ENCODE assay signal across 26 cellular contexts in the genomic region with DNA sequence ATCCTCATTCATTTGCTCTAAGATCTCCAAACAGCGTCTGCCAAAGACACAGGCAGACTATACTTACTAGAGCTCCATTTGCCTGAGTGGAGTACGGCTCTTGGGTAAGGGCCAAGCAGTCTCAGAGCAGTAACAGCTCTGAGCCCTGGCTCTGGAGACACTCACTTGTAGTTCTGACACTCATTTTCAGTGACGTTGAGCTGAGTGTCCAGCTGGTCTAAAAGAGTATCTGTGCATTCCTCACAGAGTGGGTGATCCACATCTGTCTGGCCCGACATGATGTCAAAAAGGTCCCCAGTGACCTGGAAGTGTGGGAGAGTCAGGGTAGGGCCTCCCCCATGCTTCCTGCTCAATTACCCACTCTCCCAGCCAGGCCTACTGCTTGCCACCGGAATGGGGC. TPM values are rescaled to one million over a fixed set of nuclear protein-coding genes. Genes with fewer than 3 reads are reported as not detected.
DNase-seq lines count a peak whose midpoint lies in the region; ATAC-seq and TF ChIP-seq lines count a peak whose summit lies in the region.
"Had no signal": no experiment of that assay in that cellular context is flagged by ENCODE, and none has a peak within 500 bp of the region (broad histone marks: within the 10 kb centered on the region; RNA-seq: fewer than 3 reads in every experiment).

No MANE protein-coding gene starts in this region.

- TF ChIP-seq RAD21 in IMR-90 (IDR thresholded peaks at IDR 0.05; ENCODE audit: low read length) = no peak

- TF ChIP-seq POLR2A in IMR-90 (IDR thresholded peaks at IDR 0.05; ENCODE audit: low read depth, low read length) = no peak

- H3K4me2 ChIP-seq in IMR-90 (ENCODE audit: low read depth, low read length) (no peak overlapping the region), mesenchymal stem cell (ENCODE audit: low read length, poor library complexity, severe bottlenecking) (no peak overlapping the region)

- no TSS peak for BruUV-seq in IMR-90 (replicated peaks; lab: Mats Ljungman, UMichigan)

- CTCF ChIA-PET in IMR-90 (lab: Yijun Ruan, JAX) = interaction anchor here (1.2 to 1.6 kb wide), 2 partner anchors 9 to 145 kb away, joined by 3 to 5 read pairs; no protein-coding TSS in a partner anchor

- peaks cover 12 to 27% of the 10 kb centered on the region in 2 donors for H3K4me1 Mint-ChIP-seq in effector memory CD8-positive, alpha-beta T cell (ENCODE audit: low read depth in 2 of 2)

- H3K9me1 ChIP-seq in IMR-90 (ENCODE audit: insufficient read depth, low read length) = 0 out of 2 replicates have a peak, but pooled peaks cover 4% of the 10 kb centered on the region

- H3K36me3 ChIP-seq in IMR-90 (ENCODE audit: control insufficient read depth, insufficient read depth, low read length) (peaks cover 40% of the 10 kb centered on the region), mesenchymal stem cell (ENCODE audit: control insufficient read depth in 1 of 2, insufficient read depth in 2 of 2, low read depth in 1 of 2, low read length in 2 of 2) (peaks cover 45 to 91% of the 10 kb centered on the region in 2 experiments), tibial artery (peaks cover 80 to 94% (median 93%) of the 10 kb centered on the region in 3 donors)
- H3K36me3 ChIP-seq: uterus had no signal

- no peak overlapping the region for H3K18ac ChIP-seq in IMR-90 (ENCODE audit: low read depth, low read length)
- no peak overlapping the region for H3K18ac ChIP-seq in mesenchymal stem cell (ENCODE audit: low read depth in 1 of 2, low read length in 2 of 2)

- H2AK9ac ChIP-seq in IMR-90 (replicated peaks; ENCODE audit: low read depth, low read length, poor library complexity) = no peak overlapping the region

- no peaks in the 10 kb centered on the region for H3K9me3 Mint-ChIP-seq in effector memory CD8-positive, alpha-beta T cell
- H3K9me3 Mint-ChIP-seq: activated naive CD8-positive, alpha-beta T cell treated with anti-CD3 and anti-CD28 coated beads, Interleukin-2, amount 50 U/mL, for 24 hours; CD8-positive, alpha-beta memory T cell; stimulated activated naive CD8-positive, alpha-beta T cell treated with anti-CD3 and anti-CD28 coated beads, Interleukin-15, Interleukin-2, amounts not matched to agents 100 ng/mL and 50 ng/mL, for 24 hours had no signal

- no peak for ATAC-seq in IMR-90 (ENCODE audit: low read depth)
- ATAC-seq in effector memory CD8-positive, alpha-beta T cell (replicated peaks) = no peak
- ATAC-seq: activated CD8-positive, alpha-beta T cell treated with anti-CD3 and anti-CD28 coated beads, Interleukin-2, amount 10 ng/mL, durations not matched to agents 7 days and 5 days; activated naive CD8-positive, alpha-beta T cell treated with anti-CD3 and anti-CD28 coated beads, Interleukin-2, amount 50 U/mL, for 24 hours; left lobe of liver; PC-3 had no signal

- 0 out of 2 replicates have a peak overlapping the region, but pooled peaks have one; percentile 3 for H2BK20ac ChIP-seq in IMR-90 (ENCODE audit: low read depth, low read length)

- H2BK5ac ChIP-seq in IMR-90 (ENCODE audit: low read depth, low read length, poor library complexity, severe bottlenecking) = peak overlapping the region; percentile 1
- no peak overlapping the region for H2BK5ac ChIP-seq in mesenchymal stem cell (ENCODE audit: low read depth, low read length, poor library complexity, severe bottlenecking)

- no peaks in the 10 kb centered on the region for H3K27me3 Mint-ChIP-seq in effector memory CD8-positive, alpha-beta T cell
- H3K27me3 Mint-ChIP-seq: activated naive CD8-positive, alpha-beta T cell treated with anti-CD3 and anti-CD28 coated beads, Interleukin-2, amount 50 U/mL, for 24 hours; CD8-positive, alpha-beta memory T cell; stimulated activated naive CD8-positive, alpha-beta T cell treated with anti-CD3 and anti-CD28 coated beads, Interleukin-15, Interleukin-2, amounts not matched to agents 100 ng/mL and 50 ng/mL, for 24 hours had no signal

- TF ChIP-seq CTCF in AG10803 (conservative IDR thresholded peaks at IDR 0.05; ENCODE audit: low read length) (no peak), IMR-90 (conservative IDR thresholded peaks at IDR 0.05; ENCODE audit: low read depth, low read length) (no peak), cardiac fibroblast (IDR thresholded peaks at IDR 0.05; ENCODE audit: low read depth, low read length) (no peak), tibial artery (IDR thresholded peaks at IDR 0.05) (no peak)

- H3K27ac ChIP-seq in IMR-90 (ENCODE audit: insufficient read depth, low read length) (no peak overlapping the region), mesenchymal stem cell (ENCODE audit: low read length, poor library complexity, severe bottlenecking) (no peak overlapping the region), tibial artery (no peak overlapping the region)
- H3K27ac ChIP-seq: right atrium auricular region, uterus had no signal

- no peak overlapping the region for H2BK12ac ChIP-seq in mesenchymal stem cell (ENCODE audit: low read length in 2 of 2)

- H3K27ac Mint-ChIP-seq in effector memory CD8-positive, alpha-beta T cell = no peak overlapping the region
- H3K27ac Mint-ChIP-seq: activated CD8-positive, alpha-beta T cell treated with anti-CD3 and anti-CD28 coated beads, Interleukin-2, amount 10 ng/mL, durations not matched to agents 7 days and 5 days; activated naive CD8-positive, alpha-beta T cell treated with anti-CD3 and anti-CD28 coated beads, Interleukin-2, amount 50 U/mL, for 24 hours; stimulated activated naive CD8-positive, alpha-beta T cell treated with anti-CD3 and anti-CD28 coated beads, Interleukin-15, Interleukin-2, amounts not matched to agents 100 ng/mL and 50 ng/mL, for 24 hours had no signal

- H2BK15ac ChIP-seq in IMR-90 (ENCODE audit: low read depth, low read length) (no peak overlapping the region), mesenchymal stem cell (ENCODE audit: low read depth, poor library complexity, severe bottlenecking) (no peak overlapping the region)

- H3K4me3 ChIP-seq in AG10803 (ENCODE audit: low read length) = no peak overlapping the region
- H3K4me3 ChIP-seq in IMR-90 (ENCODE audit: insufficient read depth, low read depth, low read length) = no peak overlapping the region
- H3K4me3 ChIP-seq in cardiac fibroblast (replicated peaks in 1 of 2; ENCODE audit: low read depth in 2 of 2, low read length in 2 of 2) = no peak overlapping the region
- H3K4me3 ChIP-seq in mesenchymal stem cell (ENCODE audit: insufficient read depth in 1 of 2, low read depth in 1 of 2, low read length in 2 of 2) = no peak overlapping the region
- H3K4me3 ChIP-seq in tibial artery = no peak overlapping the region
- H3K4me3 ChIP-seq: right atrium auricular region, spleen, uterus had no signal

- H3K79me1 ChIP-seq in IMR-90 (ENCODE audit: low read depth in 1 of 2, low read length in 2 of 2) (peaks cover 32 to 41% of the 10 kb centered on the region in 2 experiments), mesenchymal stem cell (replicated peaks; ENCODE audit: low read length, poor library complexity, severe bottlenecking) (peaks cover 33% of the 10 kb centered on the region)

- H3K27me3 ChIP-seq in IMR-90 (ENCODE audit: control insufficient read depth, insufficient read depth, low read length) (no peaks in the 10 kb centered on the region), mesenchymal stem cell (ENCODE audit: control insufficient read depth in 1 of 2, insufficient read depth in 1 of 2, low read length in 2 of 2) (no peaks in the 10 kb centered on the region), tibial artery (no peaks in the 10 kb centered on the region)
- H3K27me3 ChIP-seq: right atrium auricular region, spleen, uterus had no signal

- H3K56ac ChIP-seq in IMR-90 (ENCODE audit: extremely low read depth, insufficient read depth, low read length) = no peak overlapping the region

- dilution Hi-C loops in IMR-90 (cut with HindIII; ENCODE audit: low sequenced_read_pairs, unreplicated experiment) = no loop called here

- 84% methylated on average over 3 of the region's 5 CpGs; no CpG with 5 or more reads in 1 of the 2 experiments for WGBS in IMR-90 (ENCODE audit: extremely low coverage in 2 of 2, insufficient read length in 1 of 2), 2 experiments
- WGBS in mesenchymal stem cell = 95% methylated on average over 5 of the region's 5 CpGs

- intact Hi-C loops in IMR-90 (cut with micrococcal nuclease) = no loop called here
- intact Hi-C loops in tibial artery (cut with DNase I; ENCODE audit: low total_unique reads) = no loop called here

- peaks cover 75% of the 10 kb centered on the region for H3K36me3 Mint-ChIP-seq in effector memory CD8-positive, alpha-beta T cell (ENCODE audit: insufficient read depth)

- DNase-seq in AG10803 (ENCODE audit: low read depth) (peak; percentile 36), IMR-90 (peak; percentile 33), cardiac fibroblast (ENCODE audit: low read depth in 2 of 2) (peak; percentile 22 to 81), mesenchymal stem cell (no peak), tibial artery (no peak), cortex of kidney (lab: John Stamatoyannopoulos, UW) (no peak)
- no peak for DNase-seq in effector memory CD8-positive, alpha-beta T cell
- DNase-seq in NK-92 treated with Interleukin-12 subunit alpha and Interleukin-12 subunit beta, amount 100 ng/mL, for 24 hours (lab: John Stamatoyannopoulos, UW) = no peak
- DNase-seq: ACHN; activated CD8-positive, alpha-beta T cell treated with anti-CD3 and anti-CD28 coated beads, Interleukin-2, amount 10 ng/mL, durations not matched to agents 7 days and 5 days; activated gamma-delta T cell treated with Interleukin-2 at 50 U/mL for 16 hours; activated naive CD8-positive, alpha-beta T cell treated with anti-CD3 and anti-CD28 coated beads, Interleukin-2, amount 50 U/mL, for 24 hours; CD8-positive, alpha-beta memory T cell; central memory CD4-positive, alpha-beta T cell; Kasumi-1; NCI-H1417; NCI-H2029 treated with DMSO at 0.1 percent for 48 hours; NCI-H526; PC-3; spleen; stimulated activated CD4-positive, alpha-beta T cell treated with anti-CD3 and anti-CD28 coated beads, Interleukin-2, amount 100 ng/mL, for 24 hours; uterus had no signal

- no peaks in the 10 kb centered on the region for H3K9me3 ChIP-seq in IMR-90 (ENCODE audit: control insufficient read depth, insufficient read depth, low read length)
- H3K9me3 ChIP-seq in mesenchymal stem cell (ENCODE audit: control insufficient read depth, low read length) = no peaks in the 10 kb centered on the region
- no peaks in the 10 kb centered on the region for H3K9me3 ChIP-seq in tibial artery
- H3K9me3 ChIP-seq: right atrium auricular region, spleen, uterus had no signal

- no peak overlapping the region for H2AFZ ChIP-seq in IMR-90 (replicated peaks; ENCODE audit: low read length, poor library complexity)
- H2AFZ ChIP-seq in mesenchymal stem cell (ENCODE audit: low read depth, low read length) = no peak overlapping the region

- H3K4me1 ChIP-seq in IMR-90 (ENCODE audit: control insufficient read depth, insufficient read depth, low read length) (no peaks in the 10 kb centered on the region; the same call in 1 of the 2 replicates), mesenchymal stem cell (ENCODE audit: control insufficient read depth, insufficient read depth, low read depth, low read length) (peaks cover 7% of the 10 kb centered on the region), tibial artery (peaks cover 0 to 16% (median 9%) of the 10 kb centered on the region in 4 donors)

- H4K5ac ChIP-seq in IMR-90 (ENCODE audit: low read depth, low read length) = no peak overlapping the region

- H3K4ac ChIP-seq in IMR-90 (ENCODE audit: low read depth, low read length) (no peak overlapping the region), mesenchymal stem cell (ENCODE audit: low read depth in 1 of 2, low read length in 2 of 2) (no peak overlapping the region)

- H2BK120ac ChIP-seq in IMR-90 (ENCODE audit: low read depth, low read length) (no peak overlapping the region), mesenchymal stem cell (ENCODE audit: low read depth, low read length) (no peak overlapping the region)

- peak overlapping the region in 1 of 2 experiments; percentile 44; a peak in 1 of 4 replicates for H4K8ac ChIP-seq in IMR-90 (ENCODE audit: low read depth in 2 of 2, low read length in 2 of 2)
- no peak overlapping the region for H4K8ac ChIP-seq in mesenchymal stem cell (ENCODE audit: low read length)

- H3K14ac ChIP-seq in IMR-90 (replicated peaks; ENCODE audit: low read depth, low read length) = 0 out of 2 replicates have a peak overlapping the region, but pooled peaks have one; percentile 3
- no peak overlapping the region for H3K14ac ChIP-seq in mesenchymal stem cell (ENCODE audit: low read length in 2 of 2)

- H3K23ac ChIP-seq in IMR-90 (ENCODE audit: low read depth, low read length) (peak overlapping the region; percentile 23; the same call in 1 of the 2 replicates), mesenchymal stem cell (ENCODE audit: low read length in 2 of 2) (no peak overlapping the region)

- H2AK5ac ChIP-seq in IMR-90 (ENCODE audit: low read depth, low read length) (no peak overlapping the region), mesenchymal stem cell (ENCODE audit: low read length, severe bottlenecking) (no peak overlapping the region)

- H4K91ac ChIP-seq in IMR-90 (ENCODE audit: insufficient read depth, low read depth, low read length) = no peak overlapping the region
- no peak overlapping the region for H4K91ac ChIP-seq in mesenchymal stem cell (ENCODE audit: low read length)

- no peaks in the 10 kb centered on the region for H4K20me1 ChIP-seq in IMR-90 (ENCODE audit: insufficient read depth, low read length)

- POLR2A ChIA-PET in IMR-90 (lab: Charles Lee; ENCODE audit: unreplicated experiment) = no interaction called here

- H3K9ac ChIP-seq in IMR-90 (ENCODE audit: low read depth, low read length) = no peak overlapping the region
- H3K9ac ChIP-seq in mesenchymal stem cell (ENCODE audit: low read length) = peak overlapping the region; percentile 39

- no peak overlapping the region for H3K4me3 Mint-ChIP-seq in effector memory CD8-positive, alpha-beta T cell
- H3K4me3 Mint-ChIP-seq: activated CD8-positive, alpha-beta T cell treated with anti-CD3 and anti-CD28 coated beads, Interleukin-2, amount 10 ng/mL, durations not matched to agents 7 days and 5 days; activated naive CD8-positive, alpha-beta T cell treated with anti-CD3 and anti-CD28 coated beads, Interleukin-2, amount 50 U/mL, for 24 hours; CD8-positive, alpha-beta memory T cell; stimulated activated naive CD8-positive, alpha-beta T cell treated with anti-CD3 and anti-CD28 coated beads, Interleukin-15, Interleukin-2, amounts not matched to agents 100 ng/mL and 50 ng/mL, for 24 hours had no signal

- in situ Hi-C loops in IMR-90 (cut with MboI; ENCODE audit: low sequenced_read_pairs) = no loop called here

RNA-seq across cellular contexts. Expression of a gene that starts 5.7 kb away (rescaled TPM):
- 93.9 and 119 TPM in 2 replicates for total RNA-seq in IMR-90 (2012; rRNA removed)
- polyA plus RNA-seq in IMR-90 (2012; rRNA removed) = 73.1 and 84.0 TPM in 2 replicates
- 26.2 and 35.4 TPM in 2 replicates for polyA plus RNA-seq in IMR-90 (2012; cell fraction: cytosol; rRNA removed)
- polyA plus RNA-seq in IMR-90 (2012; cell fraction: nucleus; rRNA removed; ENCODE audit: low replicate concordance) = 31.7 and 64.5 TPM in 2 replicates
- polyA plus RNA-seq in mesenchymal stem cell (2013, experiment 1 of 2) = 50.2 TPM
- polyA plus RNA-seq in mesenchymal stem cell (2013, experiment 2 of 2) = 52.7 TPM

RNA-seq across cellular contexts. Expression of a gene that starts 14.8 kb away (rescaled TPM):
- total RNA-seq in IMR-90 (2012; rRNA removed) = 72.4 and 92.2 TPM in 2 replicates
- 89.4 and 100 TPM in 2 replicates for polyA plus RNA-seq in IMR-90 (2012; rRNA removed)
- polyA plus RNA-seq in IMR-90 (2012; cell fraction: cytosol; rRNA removed) = 47.7 and 75.9 TPM in 2 replicates
- polyA plus RNA-seq in IMR-90 (2012; cell fraction: nucleus; rRNA removed; ENCODE audit: low replicate concordance) = 17.6 and 50.1 TPM in 2 replicates
- 108 TPM for polyA plus RNA-seq in mesenchymal stem cell (2013, experiment 1 of 2)
- polyA plus RNA-seq in mesenchymal stem cell (2013, experiment 2 of 2) = 107 TPM

RNA-seq across cellular contexts. Expression of a gene that starts 19.7 kb away (rescaled TPM):
- not detected in 2 replicates for total RNA-seq in IMR-90 (2012; rRNA removed)
- not detected in 2 replicates for polyA plus RNA-seq in IMR-90 (2012; rRNA removed)
- polyA plus RNA-seq in IMR-90 (2012; cell fraction: cytosol; rRNA removed) = not detected in 2 replicates
- polyA plus RNA-seq in IMR-90 (2012; cell fraction: nucleus; rRNA removed; ENCODE audit: low replicate concordance) = not detected in 2 replicates
- not detected for polyA plus RNA-seq in mesenchymal stem cell (2013, experiment 1 of 2)
- 0.07 TPM for polyA plus RNA-seq in mesenchymal stem cell (2013, experiment 2 of 2)
- total RNA-seq: activated CD8-positive, alpha-beta T cell treated with anti-CD3 and anti-CD28 coated beads, Interleukin-2, amount 10 ng/mL, durations not matched to agents 7 days and 5 days; CD8-positive, alpha-beta memory T cell; left lobe of liver; PC-3; spleen; T-helper 2 cell treated with Interferon-gamma antibody and Interleukin-4, amounts not matched to agents 100 ng/mL and 5 ng/mL, for 36 hours had no signal

RNA-seq across cellular contexts. Expression of a gene that starts 19.9 kb away (rescaled TPM):
- 50.5 and 78.1 TPM in 2 replicates for total RNA-seq in IMR-90 (2012; rRNA removed)
- 66.8 and 75.9 TPM in 2 replicates for polyA plus RNA-seq in IMR-90 (2012; rRNA removed)
- polyA plus RNA-seq in IMR-90 (2012; cell fraction: cytosol; rRNA removed) = 98.0 and 195 TPM in 2 replicates
- 20.9 and 24.9 TPM in 2 replicates for polyA plus RNA-seq in IMR-90 (2012; cell fraction: nucleus; rRNA removed; ENCODE audit: low replicate concordance)
- polyA plus RNA-seq in mesenchymal stem cell (2013, experiment 1 of 2) = 61.5 TPM
- 63.0 TPM for polyA plus RNA-seq in mesenchymal stem cell (2013, experiment 2 of 2)

RNA-seq across cellular contexts. Expression of a gene that starts 26.0 kb away (rescaled TPM):
- 0.28 and 0.36 TPM in 2 replicates for total RNA-seq in IMR-90 (2012; rRNA removed)
- polyA plus RNA-seq in IMR-90 (2012; rRNA removed) = 0.34 and 0.41 TPM in 2 replicates
- polyA plus RNA-seq in IMR-90 (2012; cell fraction: cytosol; rRNA removed) = 0.24 and 0.25 TPM in 2 replicates
- 2.1 and 2.2 TPM in 2 replicates for polyA plus RNA-seq in IMR-90 (2012; cell fraction: nucleus; rRNA removed; ENCODE audit: low replicate concordance)
- 0.35 TPM for polyA plus RNA-seq in mesenchymal stem cell (2013, experiment 1 of 2)
- polyA plus RNA-seq in mesenchymal stem cell (2013, experiment 2 of 2) = 0.19 TPM

Comparison
In these comparisons a context has a peak if more than half of its experiments do, and no peak if none do; other contexts are left out.
1. DNase-seq: peak in AG10803 (single experiment), IMR-90 (single experiment) and cardiac fibroblast (2 of 2); none in mesenchymal stem cell (single experiment), tibial artery (0 of 2), cortex of kidney (single experiment), effector memory CD8-positive, alpha-beta T cell (0 of 3) and NK-92 treated with Interleukin-12 subunit alpha and Interleukin-12 subunit beta, amount 100 ng/mL, for 24 hours (single experiment).